ENCODE assay signal across 8 cellular contexts in the genomic region with DNA sequence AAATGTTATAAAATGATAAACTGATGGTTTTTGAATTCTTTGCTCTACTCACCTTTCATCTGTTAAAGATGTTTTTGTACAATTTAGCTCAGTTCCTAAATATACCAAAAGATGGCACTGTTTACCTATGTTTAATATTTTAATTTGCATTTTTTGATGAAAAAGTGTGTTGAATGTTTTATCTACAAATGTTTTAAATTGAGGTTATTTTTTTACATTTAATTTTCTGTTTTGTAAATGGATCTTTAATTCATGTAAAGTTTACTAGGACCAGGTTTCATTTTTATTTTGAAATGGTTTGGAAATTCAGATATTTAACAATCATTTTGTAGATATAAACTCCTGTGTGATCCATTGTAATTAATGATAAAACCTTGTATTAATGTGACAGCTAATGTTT. TPM values are rescaled to one million over a fixed set of nuclear protein-coding genes. Genes with fewer than 3 reads are reported as not detected.
DNase-seq lines count a peak whose midpoint lies in the region; ATAC-seq, FAIRE-seq and TF ChIP-seq lines count a peak whose summit lies in the region.

No MANE protein-coding gene starts in this region.

- DNase-seq in ACHN (peak; percentile 29), GM12892 (ENCODE audit: insufficient read length) (no peak), fibroblast of pulmonary artery (ENCODE audit: low read depth) (peak; percentile 61), stomach (no peak)
- no peak for DNase-seq in activated CD4-positive, alpha-beta T cell treated with anti-CD3 and anti-CD28 coated beads, Interleukin-2, amount 50 U/mL, for 1 hour
- no peak for DNase-seq in activated T-cell treated with anti-CD3 and anti-CD28 coated beads, Interleukin-2, amount 50 U/mL, for 4 hours

- H3K4me1 ChIP-seq in OCI-LY3 (ENCODE audit: low read length) = peaks cover 23% of the 10 kb centered on the region
- H3K4me1 ChIP-seq in stomach = peaks cover 0 to 17% (median 6%) of the 10 kb centered on the region in 4 donors

- H3K9ac ChIP-seq in OCI-LY3 (ENCODE audit: low read length) = peak overlapping the region; percentile 22

- peak overlapping the region; percentile 37 for H3K4me2 ChIP-seq in OCI-LY3 (ENCODE audit: low read length)

- H3K4me3 Mint-ChIP-seq in activated T-cell treated with anti-CD3 and anti-CD28 coated beads, Interleukin-2, amount 50 U/mL, for 4 hours = no peak overlapping the region
- H3K4me3 Mint-ChIP-seq in stimulated activated memory B cell treated with anti-CD40 and anti-IgM and Interleukin-4, amounts not matched to agents 10 μg/mL and 1 μg/mL and 100 μg/mL, for 72 hours = no peak overlapping the region

- no peak for ATAC-seq in activated T-cell treated with anti-CD3 and anti-CD28 coated beads, Interleukin-2, amount 50 U/mL, for 4 hours
- no peak for ATAC-seq in stimulated activated memory B cell treated with anti-CD40 and anti-IgM and Interleukin-4, amounts not matched to agents 10 μg/mL and 1 μg/mL and 100 μg/mL, for 72 hours

- H3K79me2 ChIP-seq in OCI-LY3 (ENCODE audit: low read length) = no peaks in the 10 kb centered on the region; the same call in 1 of the 2 replicates

- H3K27ac ChIP-seq in OCI-LY3 (ENCODE audit: low read length) (peak overlapping the region; percentile 33; the same call in 1 of the 2 replicates), stomach (no peak overlapping the region)

- H3K36me3 ChIP-seq in OCI-LY3 (replicated peaks; ENCODE audit: low read depth, low read length) (no peaks in the 10 kb centered on the region), stomach (no peaks in the 10 kb centered on the region)

- TF ChIP-seq POLR2A in GM12892 (IDR thresholded peaks at IDR 0.05; ENCODE audit: low read depth, low read length) (no peak), stomach (IDR thresholded peaks at IDR 0.05) (no peak)

- in situ Hi-C loops in ACHN (cut with HindIII; ENCODE audit: low pct_ligation_motif_present, low pct_unique_long_range_greater_than_20kb, low sequenced_read_pairs) = no loop called here

- peaks cover 2% of the 10 kb centered on the region for H3K36me3 Mint-ChIP-seq in activated T-cell treated with anti-CD3 and anti-CD28 coated beads, Interleukin-2, amount 50 U/mL, for 4 hours (ENCODE audit: insufficient read depth)
- peaks cover 14% of the 10 kb centered on the region for H3K36me3 Mint-ChIP-seq in stimulated activated memory B cell treated with anti-CD40 and anti-IgM and Interleukin-4, amounts not matched to agents 10 μg/mL and 1 μg/mL and 100 μg/mL, for 72 hours

- H3K9me3 Mint-ChIP-seq in activated T-cell treated with anti-CD3 and anti-CD28 coated beads, Interleukin-2, amount 50 U/mL, for 4 hours = no peaks in the 10 kb centered on the region
- no peaks in the 10 kb centered on the region for H3K9me3 Mint-ChIP-seq in stimulated activated memory B cell treated with anti-CD40 and anti-IgM and Interleukin-4, amounts not matched to agents 10 μg/mL and 1 μg/mL and 100 μg/mL, for 72 hours

- TF ChIP-seq EP300 in stomach (IDR thresholded peaks at IDR 0.05) = no peak

- peak; percentile 27 for FAIRE-seq in GM12892 (lab: Jason Lieb, UNC)

- intact Hi-C loops in stomach (cut with DNase I; ENCODE audit: low total_unique reads) = loop anchor here (10.0 kb wide), 1 partner anchor 1021 kb away; no protein-coding TSS in a partner anchor

- peaks cover 6% of the 10 kb centered on the region for H3K4me1 Mint-ChIP-seq in activated T-cell treated with anti-CD3 and anti-CD28 coated beads, Interleukin-2, amount 50 U/mL, for 4 hours (ENCODE audit: low read depth)
- H3K4me1 Mint-ChIP-seq in stimulated activated memory B cell treated with anti-CD40 and anti-IgM and Interleukin-4, amounts not matched to agents 10 μg/mL and 1 μg/mL and 100 μg/mL, for 72 hours = peaks cover 6% of the 10 kb centered on the region

- H3K9me3 ChIP-seq in OCI-LY3 (ENCODE audit: insufficient read depth, low read length) (no peaks in the 10 kb centered on the region), stomach (no peaks in the 10 kb centered on the region)

- no peaks in the 10 kb centered on the region for H3K27me3 Mint-ChIP-seq in activated T-cell treated with anti-CD3 and anti-CD28 coated beads, Interleukin-2, amount 50 U/mL, for 4 hours (ENCODE audit: low read depth)
- H3K27me3 Mint-ChIP-seq in stimulated activated memory B cell treated with anti-CD40 and anti-IgM and Interleukin-4, amounts not matched to agents 10 μg/mL and 1 μg/mL and 100 μg/mL, for 72 hours = no peaks in the 10 kb centered on the region

- H4K20me1 ChIP-seq in OCI-LY3 (ENCODE audit: insufficient read depth, low read length) = no peaks in the 10 kb centered on the region

- TF ChIP-seq CTCF in OCI-LY3 (IDR thresholded peaks at IDR 0.05; ENCODE audit: low read depth, low read length) (peak; percentile 58), fibroblast of pulmonary artery (IDR thresholded peaks at IDR 0.05; ENCODE audit: low read length, missing control alignments) (peak; percentile 44), stomach (IDR thresholded peaks at IDR 0.05) (peak in 5 of 7 experiments; percentile 38 to 69 (median 56))

- no peak overlapping the region for H3K27ac Mint-ChIP-seq in stimulated activated memory B cell treated with anti-CD40 and anti-IgM and Interleukin-4, amounts not matched to agents 10 μg/mL and 1 μg/mL and 100 μg/mL, for 72 hours

- H3K4me3 ChIP-seq in OCI-LY3 (ENCODE audit: low read length) (no peak overlapping the region), fibroblast of pulmonary artery (replicated peaks; ENCODE audit: low read depth, low read length) (no peak overlapping the region), stomach (no peak overlapping the region)

- no peak overlapping the region for H2AFZ ChIP-seq in OCI-LY3 (ENCODE audit: low read depth, low read length)

- H3K27me3 ChIP-seq in OCI-LY3 (ENCODE audit: low read depth, low read length) (no peaks in the 10 kb centered on the region), stomach (no peaks in the 10 kb centered on the region)

RNA-seq across cellular contexts. Expression of gene CDKAL1, which starts 30.0 kb away (rescaled TPM):
- polyA plus RNA-seq in GM12892 (2012; ENCODE audit: missing spikeins) = 14.1 TPM
- total RNA-seq in stomach = 10 to 100 TPM in 4 of 5 donors, 1 to 10 TPM in 1; 5.2 to 36.7 (median 21.6) TPM
- polyA plus RNA-seq in stomach = 1 to 10 TPM; 3.4 to 4.4 (median 4.4) TPM
- 10 to 100 TPM; 23.2 to 26.0 (median 23.6) TPM for total RNA-seq in activated T-cell treated with anti-CD3 and anti-CD28 coated beads, Interleukin-2, amount 50 U/mL, for 4 hours

Comparison
In these comparisons a context has a peak if more than half of its experiments do, and no peak if none do; other contexts are left out.
1. DNase-seq: peak in ACHN (single experiment) and fibroblast of pulmonary artery (single experiment); none in GM12892 (single experiment), stomach (single experiment), activated CD4-positive, alpha-beta T cell treated with anti-CD3 and anti-CD28 coated beads, Interleukin-2, amount 50 U/mL, for 1 hour (single experiment) and activated T-cell treated with anti-CD3 and anti-CD28 coated beads, Interleukin-2, amount 50 U/mL, for 4 hours (single experiment).
2. Peak in every context shown above with its lines, with median percentiles within 50 percentile points of each other: CTCF ChIP-seq.